ENCODE assay signal across 36 cellular contexts in genomic region chr4:174540175-174540574, GRCh38. TPM values are rescaled to one million over a fixed set of nuclear protein-coding genes. Genes with fewer than 3 reads are reported as not detected.
"Had no signal": no experiment of that assay in that cellular context is flagged by ENCODE, and none has a peak within 500 bp of the region (broad histone marks: within the 10 kb centered on the region; RNA-seq: fewer than 3 reads in every experiment).

No MANE protein-coding gene starts in this region.

- H3K4me3 ChIP-seq: SJCRH30, SK-N-MC had no signal

- ATAC-seq: activated naive CD8-positive, alpha-beta T cell treated with anti-CD3 and anti-CD28 coated beads, Interleukin-2, amount 50 U/mL, for 24 hours; activated T-cell treated with anti-CD3 and anti-CD28 coated beads, Interleukin-2, amount 50 U/mL, for 4 hours; Panc1; T-cell; T-helper 17 cell had no signal

- DNase-seq: activated B cell treated with CpG ODN at 0.5 μM for 24 hours; activated CD4-positive, alpha-beta memory T cell treated with anti-CD3 and anti-CD28 coated beads for 36 hours; activated CD4-positive, alpha-beta T cell treated with anti-CD3 and anti-CD28 coated beads for 4 hours; activated CD4-positive, alpha-beta T cell treated with anti-CD3 and anti-CD28 coated beads, Interleukin-2, amount 50 U/mL, for 1 hour; activated CD4-positive, CD25-positive, alpha-beta regulatory T cell treated with anti-CD3 and anti-CD28 coated beads, Interleukin-2, amount 50 U/mL, for 72 hours; activated CD8-positive, alpha-beta memory T cell treated with anti-CD3 and anti-CD28 coated beads, Interleukin-2, amount 50 U/mL, for 4 hours; activated effector memory CD4-positive, alpha-beta T cell treated with Interleukin-2 at 50 U/mL for 16 hours; activated naive CD4-positive, alpha-beta T cell treated with anti-CD3 and anti-CD28 coated beads, Interleukin-2, amount 10 ng/mL, durations not matched to agents 7 days and 5 days; activated naive CD8-positive, alpha-beta T cell treated with anti-CD3 and anti-CD28 coated beads, Interleukin-2, amount 50 U/mL, for 24 hours; activated T-cell treated with anti-CD3 and anti-CD28 coated beads for 4 hours; activated T-cell treated with anti-CD3 and anti-CD28 coated beads, Interleukin-2, amount 50 U/mL, for 4 hours; anterior cingulate cortex; KG1; NCI-H1092 treated with DMSO at 0.1 percent for 48 hours; NCI-H1417; NCI-H146; NCI-H1930; NCI-H2081 treated with DMSO at 0.1 percent for 48 hours; NCI-H226; NCI-H446 treated with DMSO at 0.1 percent for 48 hours; NCI-H524; NCI-H69; NCI-H82; SHP77; SJCRH30; T-cell; T-helper 17 cell; T-helper 9 cell had no signal

- H3K4me1 Mint-ChIP-seq: activated B cell treated with CpG ODN at 0.5 μM for 24 hours; activated naive CD4-positive, alpha-beta T cell treated with anti-CD3 and anti-CD28 coated beads, Interleukin-2, amount 10 ng/mL, durations not matched to agents 7 days and 5 days; activated naive CD8-positive, alpha-beta T cell treated with anti-CD3 and anti-CD28 coated beads, Interleukin-2, amount 50 U/mL, for 24 hours; brain; central memory CD8-positive, alpha-beta T cell; T-cell; T-helper 17 cell had no signal

- H3K9me3 Mint-ChIP-seq: activated B cell treated with CpG ODN at 0.5 μM for 24 hours; activated CD4-positive, alpha-beta memory T cell treated with anti-CD3 and anti-CD28 coated beads for 36 hours; activated naive CD4-positive, alpha-beta T cell treated with anti-CD3 and anti-CD28 coated beads, Interleukin-2, amount 10 ng/mL, durations not matched to agents 7 days and 5 days; activated naive CD8-positive, alpha-beta T cell treated with anti-CD3 and anti-CD28 coated beads, Interleukin-2, amount 50 U/mL, for 24 hours; activated T-cell treated with anti-CD3 and anti-CD28 coated beads, Interleukin-2, amount 50 U/mL, for 4 hours had no signal

- H3K27ac Mint-ChIP-seq: activated B cell treated with CpG ODN at 0.5 μM for 24 hours; activated CD4-positive, alpha-beta memory T cell treated with anti-CD3 and anti-CD28 coated beads for 36 hours; activated naive CD4-positive, alpha-beta T cell treated with anti-CD3 and anti-CD28 coated beads, Interleukin-2, amount 10 ng/mL, durations not matched to agents 7 days and 5 days; activated naive CD8-positive, alpha-beta T cell; activated naive CD8-positive, alpha-beta T cell treated with anti-CD3 and anti-CD28 coated beads, Interleukin-2, amount 50 U/mL, for 24 hours; activated T-helper 1 cell treated with anti-CD3 and anti-CD28 coated beads, Interleukin-12 subunit alpha, Interleukin-12 subunit beta, Interleukin-2, Interleukin-4 antibody, amounts not matched to agents 30 ng/mL and 10 ng/mL and 1 ng/mL, durations not matched to agents 14 hours and 24 hours and 36 hours; brain; T-cell; T-helper 17 cell had no signal

- H3K4me1 ChIP-seq: SJCRH30 had no signal

- H3K27ac ChIP-seq: SJCRH30, SK-N-MC, VCaP had no signal

- H3K36me3 Mint-ChIP-seq: activated CD4-positive, alpha-beta memory T cell treated with anti-CD3 and anti-CD28 coated beads for 36 hours; activated naive CD4-positive, alpha-beta T cell treated with anti-CD3 and anti-CD28 coated beads, Interleukin-2, amount 10 ng/mL, durations not matched to agents 7 days and 5 days; activated naive CD8-positive, alpha-beta T cell; brain; T-cell had no signal

- H3K27me3 ChIP-seq: SJCRH30 had no signal

- H3K9me3 ChIP-seq: SJCRH30 had no signal

- H3K4me3 Mint-ChIP-seq: activated B cell treated with CpG ODN at 0.5 μM for 24 hours; activated CD4-positive, alpha-beta memory T cell treated with anti-CD3 and anti-CD28 coated beads for 36 hours; activated naive CD4-positive, alpha-beta T cell treated with anti-CD3 and anti-CD28 coated beads, Interleukin-2, amount 10 ng/mL, durations not matched to agents 7 days and 5 days; activated naive CD8-positive, alpha-beta T cell; activated naive CD8-positive, alpha-beta T cell treated with anti-CD3 and anti-CD28 coated beads, Interleukin-2, amount 50 U/mL, for 24 hours; activated T-cell treated with anti-CD3 and anti-CD28 coated beads, Interleukin-2, amount 50 U/mL, for 4 hours; activated T-helper 1 cell treated with anti-CD3 and anti-CD28 coated beads, Interleukin-12 subunit alpha, Interleukin-12 subunit beta, Interleukin-2, Interleukin-4 antibody, amounts not matched to agents 30 ng/mL and 10 ng/mL and 1 ng/mL, durations not matched to agents 14 hours and 24 hours and 36 hours; brain; central memory CD8-positive, alpha-beta T cell; T-cell; T-helper 17 cell had no signal

- H3K36me3 ChIP-seq: SJCRH30 had no signal

RNA-seq across cellular contexts. Expression of gene HPGD, which starts 17.9 kb away (rescaled TPM):
- total RNA-seq: activated B cell treated with CpG ODN at 0.5 μM for 24 hours, LHCN-M2, SJCRH30 had no signal
